9 cellular contexts compared by ENCODE assay signal in the genomic region with DNA sequence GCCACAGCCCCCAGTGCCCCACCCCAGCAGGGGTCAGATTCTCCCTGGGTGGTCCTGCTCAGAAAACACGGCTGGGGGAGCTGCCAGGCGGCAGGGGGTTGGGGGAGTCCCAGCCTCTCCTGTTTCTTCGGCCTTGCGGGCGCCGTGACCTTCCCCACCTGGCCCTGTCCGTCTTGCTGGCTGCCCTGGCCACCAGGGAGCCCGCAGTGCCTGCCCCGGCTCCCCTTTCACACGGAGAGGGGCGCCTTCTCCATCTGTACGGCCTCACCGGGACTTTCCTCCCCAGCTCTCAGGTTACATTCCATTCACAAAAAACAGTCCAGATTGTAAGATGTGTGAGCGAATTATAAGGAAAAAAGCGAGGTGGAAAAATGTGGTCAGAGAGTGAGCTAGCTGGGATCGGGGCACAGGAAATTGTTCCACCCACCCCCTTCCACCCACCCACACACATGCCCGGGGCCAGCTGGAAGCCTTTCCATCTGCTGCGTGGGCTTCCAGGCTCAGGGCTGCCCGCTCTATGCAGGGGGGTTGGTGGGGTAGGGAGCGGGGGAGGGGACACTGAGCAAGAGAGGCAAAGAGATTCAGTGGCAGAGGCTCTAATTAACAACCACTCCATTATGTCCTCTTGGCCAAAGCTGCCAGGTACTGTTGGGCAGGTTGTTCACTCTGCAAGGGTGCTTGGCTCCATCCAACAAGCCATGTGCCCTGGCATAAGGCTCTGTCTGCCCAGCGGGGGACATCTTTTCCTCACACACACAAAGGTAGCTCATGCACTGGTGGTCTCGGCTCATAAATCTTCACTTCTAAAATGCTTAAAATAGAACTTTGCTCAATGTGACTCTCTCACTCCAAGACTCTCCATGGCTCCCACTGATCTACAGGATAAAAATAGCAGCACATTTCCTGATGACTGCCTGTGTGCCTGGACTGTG. TPM values are rescaled to one million over a fixed set of nuclear protein-coding genes. Genes with fewer than 3 reads are reported as not detected.
DNase-seq lines count a peak whose midpoint lies in the region; ATAC-seq and TF ChIP-seq lines count a peak whose summit lies in the region.
"Had no signal": no experiment of that assay in that cellular context is flagged by ENCODE, and none has a peak within 500 bp of the region (broad histone marks: within the 10 kb centered on the region; RNA-seq: fewer than 3 reads in every experiment).

No MANE protein-coding gene starts in this region.

- TF ChIP-seq CTCF in tibial artery (IDR thresholded peaks at IDR 0.05): no peak

- H3K27ac ChIP-seq in mesodermal cell (ENCODE audit: low read depth, low read length, severe bottlenecking) (peak overlapping the region; percentile 59), tibial artery (peak overlapping the region; percentile 59 to 60)

- no peaks in the 10 kb centered on the region for H3K9me3 ChIP-seq in mesodermal cell (ENCODE audit: control insufficient read depth, low read length)
- H3K9me3 ChIP-seq in tibial artery: no peaks in the 10 kb centered on the region

- in situ Hi-C loops in KBM-7 (cut with MboI; ENCODE audit: low pct_unique_long_range_greater_than_20kb, low sequenced_read_pairs): no loop called here

- no peaks in the 10 kb centered on the region for H3K27me3 ChIP-seq in tibial artery

- no peaks in the 10 kb centered on the region for H3K36me3 ChIP-seq in mesodermal cell (ENCODE audit: control insufficient read depth, insufficient read depth, low read length)
- H3K36me3 ChIP-seq in tibial artery: no peaks in the 10 kb centered on the region

- DNase-seq in Ammon's horn (ENCODE audit: low spot score): peak; percentile 43
- DNase-seq in KBM-7: peak; percentile 35
- DNase-seq in astrocyte of the hippocampus (ENCODE audit: low read depth, low spot score): peak; percentile 93
- DNase-seq in tibial artery: peak in 1 of 2 donors; percentile 69
- DNase-seq in NCI-H345 (lab: John Stamatoyannopoulos, UW): no peak
- DNase-seq in activated CD4-positive, CD25-positive, alpha-beta regulatory T cell treated with anti-CD3 and anti-CD28 coated beads, Interleukin-2, amount 50 U/mL, for 72 hours: no peak

- WGBS in mesodermal cell (ENCODE audit: insufficient coverage in 2 of 2), 2 experiments: 26 to 46% methylated on average over 9 to 12 of the region's 22 CpGs

- intact Hi-C loops in tibial artery (cut with DNase I; ENCODE audit: low total_unique reads): no loop called here

- ATAC-seq in GM18502 (IDR thresholded peaks at IDR 0.05; ENCODE audit: poor library complexity, unreplicated experiment): no peak

- H3K4me3 ChIP-seq in mesodermal cell (ENCODE audit: extremely low read depth, insufficient read depth, low read length, poor library complexity, severe bottlenecking) (no peak overlapping the region), tibial artery (no peak overlapping the region)

- H3K4me1 ChIP-seq in mesodermal cell (ENCODE audit: control insufficient read depth, insufficient read depth, low read length, poor library complexity, severe bottlenecking): peaks cover 21% of the 10 kb centered on the region
- peaks cover 4 to 70% (median 50%) of the 10 kb centered on the region in 4 donors for H3K4me1 ChIP-seq in tibial artery

RNA-seq across cellular contexts. Expression of gene CIBAR2, which starts 14.7 kb away (rescaled TPM):
- not detected for polyA plus RNA-seq in mesodermal cell (2013, experiment 1 of 2)
- not detected for polyA plus RNA-seq in mesodermal cell (2013, experiment 2 of 2)
- polyA plus RNA-seq: adipose tissue had no signal

Comparison
In these comparisons a context has a peak if more than half of its experiments do, and no peak if none do; other contexts are left out.
1. DNase-seq: peak in Ammon's horn (single experiment), KBM-7 (single experiment) and astrocyte of the hippocampus (single experiment); none in NCI-H345 (single experiment) and activated CD4-positive, CD25-positive, alpha-beta regulatory T cell treated with anti-CD3 and anti-CD28 coated beads, Interleukin-2, amount 50 U/mL, for 72 hours (single experiment).